Comparison of ENCODE assay signal across 17 cellular contexts in the genomic region with DNA sequence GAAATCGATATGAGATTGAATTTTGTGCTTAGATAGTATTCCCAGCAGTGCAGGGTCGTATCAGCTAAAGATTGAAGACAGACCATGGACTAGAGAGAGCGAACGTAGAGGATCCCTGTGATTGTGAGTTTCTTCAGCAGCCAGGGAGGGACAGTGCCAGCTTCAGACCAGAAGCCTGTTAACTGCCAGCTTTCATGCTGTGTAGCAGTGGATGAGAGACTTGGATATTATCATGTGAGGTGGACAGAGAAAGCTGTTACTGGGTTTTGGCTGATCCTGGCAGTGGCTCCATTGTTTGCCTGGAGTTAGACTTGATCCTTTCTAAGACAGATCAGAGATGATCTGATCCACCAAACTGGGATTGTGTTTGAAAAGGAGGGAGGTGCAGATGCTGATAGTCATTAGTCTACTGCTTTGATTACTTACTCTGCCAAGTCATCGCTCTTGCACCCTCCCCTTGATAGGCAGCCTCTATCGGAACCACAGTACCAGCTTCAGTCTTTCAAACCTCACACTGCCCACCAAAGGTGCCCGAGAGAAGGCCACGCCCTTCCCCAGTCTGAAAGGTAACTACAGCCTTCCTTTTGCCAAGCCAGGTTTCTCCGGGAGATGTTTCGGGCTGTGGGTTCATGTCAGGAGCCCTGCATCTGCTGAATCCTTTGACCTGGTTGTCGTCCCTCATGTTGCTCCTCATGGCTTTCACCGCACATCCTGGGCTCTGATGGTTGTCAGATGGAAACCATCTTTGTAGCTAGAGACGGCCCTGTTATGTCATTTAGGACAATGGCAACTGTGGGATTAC.
"Had no signal": no experiment of that assay in that cellular context is flagged by ENCODE, and none has a peak within 500 bp of the region (broad histone marks: within the 10 kb centered on the region; RNA-seq: fewer than 3 reads in every experiment).

No MANE protein-coding gene starts in this region.

- H3K27me3 ChIP-seq: dorsolateral prefrontal cortex, neutrophil, pancreas, spleen had no signal

- H3K4me3 ChIP-seq: dorsolateral prefrontal cortex, pancreas, spleen, thoracic aorta had no signal

- DNase-seq: activated CD4-positive, alpha-beta memory T cell treated with anti-CD3 and anti-CD28 coated beads for 36 hours; activated effector memory CD4-positive, alpha-beta T cell treated with Interleukin-2 at 50 U/mL for 16 hours; activated naive CD4-positive, alpha-beta T cell treated with anti-CD3 and anti-CD28 coated beads, Interleukin-2, amount 50 U/mL, for 16 hours; activated T-cell treated with anti-CD3 and anti-CD28 coated beads, Interleukin-2, amount 50 U/mL, for 1 hour; erythroblast; foreskin melanocyte; kidney; naive thymus-derived CD8-positive, alpha-beta T cell; pancreas; spleen; stimulated activated CD4-positive, alpha-beta T cell treated with anti-CD3 and anti-CD28 coated beads, Interleukin-4, amount 100 ng/mL, for 4 hours; T-helper 17 cell had no signal

- H3K9me3 ChIP-seq: neutrophil, pancreas, spleen, thoracic aorta had no signal

- H3K27ac ChIP-seq: dorsolateral prefrontal cortex, neutrophil, pancreas, spleen, thoracic aorta had no signal

- H3K27ac Mint-ChIP-seq: activated CD4-positive, alpha-beta memory T cell treated with anti-CD3 and anti-CD28 coated beads for 36 hours; stimulated activated memory B cell treated with anti-CD40 and anti-IgM and Interleukin-4, amounts not matched to agents 10 μg/mL and 1 μg/mL and 100 μg/mL, for 72 hours; T-helper 17 cell had no signal

- H3K4me1 ChIP-seq: pancreas, spleen had no signal

- H3K27me3 Mint-ChIP-seq: activated CD4-positive, alpha-beta memory T cell treated with anti-CD3 and anti-CD28 coated beads for 36 hours; memory B cell; naive thymus-derived CD8-positive, alpha-beta T cell; stimulated activated memory B cell treated with anti-CD40 and anti-IgM and Interleukin-4, amounts not matched to agents 10 μg/mL and 1 μg/mL and 100 μg/mL, for 72 hours; T-helper 17 cell had no signal

- ATAC-seq: naive thymus-derived CD8-positive, alpha-beta T cell; pancreas; stimulated activated memory B cell treated with anti-CD40 and anti-IgM and Interleukin-4, amounts not matched to agents 10 μg/mL and 1 μg/mL and 100 μg/mL, for 72 hours; T-helper 17 cell had no signal

- H3K4me3 Mint-ChIP-seq: activated CD4-positive, alpha-beta memory T cell treated with anti-CD3 and anti-CD28 coated beads for 36 hours; memory B cell; naive thymus-derived CD8-positive, alpha-beta T cell; stimulated activated memory B cell treated with anti-CD40 and anti-IgM and Interleukin-4, amounts not matched to agents 10 μg/mL and 1 μg/mL and 100 μg/mL, for 72 hours; T-helper 17 cell had no signal

- H3K9me3 Mint-ChIP-seq: activated CD4-positive, alpha-beta memory T cell treated with anti-CD3 and anti-CD28 coated beads for 36 hours; memory B cell; naive thymus-derived CD8-positive, alpha-beta T cell; stimulated activated memory B cell treated with anti-CD40 and anti-IgM and Interleukin-4, amounts not matched to agents 10 μg/mL and 1 μg/mL and 100 μg/mL, for 72 hours had no signal

- H3K4me1 Mint-ChIP-seq: memory B cell; stimulated activated memory B cell treated with anti-CD40 and anti-IgM and Interleukin-4, amounts not matched to agents 10 μg/mL and 1 μg/mL and 100 μg/mL, for 72 hours had no signal
